ENCODE assay signal across 8 cellular contexts in genomic region chr3:143135150-143135549, GRCh38. TPM values are rescaled to one million over a fixed set of nuclear protein-coding genes. Genes with fewer than 3 reads are reported as not detected.
DNase-seq lines count a peak whose midpoint lies in the region; ATAC-seq and TF ChIP-seq lines count a peak whose summit lies in the region.

No MANE protein-coding gene starts in this region.

- H3K36me3 Mint-ChIP-seq in naive thymus-derived CD4-positive, alpha-beta T cell: peaks cover 0 to 18% (median 0%) of the 10 kb centered on the region in 5 donors
- no peaks in the 10 kb centered on the region for H3K36me3 Mint-ChIP-seq in stimulated activated effector memory CD8-positive, alpha-beta T cell treated with anti-CD3 and anti-CD28 coated beads, Interleukin-12 subunit alpha, Interleukin-12 subunit beta, amount 100 ng/mL, for 72 hours
- no peaks in the 10 kb centered on the region for H3K36me3 Mint-ChIP-seq in activated naive CD4-positive, alpha-beta T cell treated with anti-CD3 and anti-CD28 coated beads for 36 hours (ENCODE audit: low read depth)
- H3K36me3 Mint-ChIP-seq in activated T-helper 1 cell treated with anti-CD3 and anti-CD28 coated beads, Interleukin-12 subunit alpha, Interleukin-12 subunit beta, Interleukin-2, Interleukin-4 antibody, amounts not matched to agents 30 ng/mL and 10 ng/mL and 1 ng/mL, durations not matched to agents 14 hours and 24 hours and 36 hours (ENCODE audit: low read depth): peaks cover 3% of the 10 kb centered on the region

- CTCF ChIA-PET in naive thymus-derived CD4-positive, alpha-beta T cell (lab: Charles Lee): no interaction called here
- CTCF ChIA-PET in activated naive CD4-positive, alpha-beta T cell treated with anti-CD3 and anti-CD28 coated beads for 36 hours (lab: Charles Lee): interaction anchor here (0.6 to 2.9 kb wide), 6 partner anchors 10 to 43 kb away, joined by 3 to 11 read pairs (median 4); partner anchors contain the start of gene CHST2

- peaks cover 0 to 3% (median 0%) of the 10 kb centered on the region in 11 donors for H3K9me3 Mint-ChIP-seq in naive thymus-derived CD4-positive, alpha-beta T cell
- no peaks in the 10 kb centered on the region for H3K9me3 Mint-ChIP-seq in stimulated activated effector memory CD8-positive, alpha-beta T cell treated with anti-CD3 and anti-CD28 coated beads, Interleukin-12 subunit alpha, Interleukin-12 subunit beta, amount 100 ng/mL, for 72 hours
- H3K9me3 Mint-ChIP-seq in activated naive CD4-positive, alpha-beta T cell treated with anti-CD3 and anti-CD28 coated beads for 36 hours: no peaks in the 10 kb centered on the region
- H3K9me3 Mint-ChIP-seq in activated T-helper 1 cell treated with anti-CD3 and anti-CD28 coated beads, Interleukin-12 subunit alpha, Interleukin-12 subunit beta, Interleukin-2, Interleukin-4 antibody, amounts not matched to agents 30 ng/mL and 10 ng/mL and 1 ng/mL, durations not matched to agents 14 hours and 24 hours and 36 hours: no peaks in the 10 kb centered on the region

- peak; percentile 13 for TF ChIP-seq CTCF in cardiac fibroblast (IDR thresholded peaks at IDR 0.05; ENCODE audit: low read depth, low read length)

- peak; percentile 87 for ATAC-seq in naive thymus-derived CD4-positive, alpha-beta T cell
- ATAC-seq in stimulated activated effector memory CD8-positive, alpha-beta T cell treated with anti-CD3 and anti-CD28 coated beads, Interleukin-12 subunit alpha, Interleukin-12 subunit beta, amount 100 ng/mL, for 72 hours: no peak

- no peaks in the 10 kb centered on the region for H3K9me3 ChIP-seq in naive thymus-derived CD4-positive, alpha-beta T cell (ENCODE audit: control insufficient read depth in 2 of 3, low read length in 3 of 3)

- peak; percentile 94 for DNase-seq in GM03348 (ENCODE audit: low spot score)
- DNase-seq in NCI-H526 (lab: John Stamatoyannopoulos, UW): peak; percentile 67 to 72
- DNase-seq in cardiac fibroblast (ENCODE audit: low read depth in 2 of 2): peak; percentile 94 to 96
- no peak for DNase-seq in naive thymus-derived CD4-positive, alpha-beta T cell
- DNase-seq in activated CD4-positive, alpha-beta T cell treated with anti-CD3 and anti-CD28 coated beads, Interleukin-2, amount 50 U/mL, for 1 hour: no peak
- DNase-seq in stimulated activated effector memory CD8-positive, alpha-beta T cell treated with anti-CD3 and anti-CD28 coated beads, Interleukin-12 subunit alpha, Interleukin-12 subunit beta, amount 100 ng/mL, for 72 hours (ENCODE audit: low spot score in 2 of 2): no peak
- no peak for DNase-seq in activated naive CD4-positive, alpha-beta T cell treated with anti-CD3 and anti-CD28 coated beads for 36 hours
- no peak for DNase-seq in activated T-helper 1 cell treated with anti-CD3 and anti-CD28 coated beads, Interleukin-12 subunit alpha, Interleukin-12 subunit beta, Interleukin-2, Interleukin-4 antibody, amounts not matched to agents 30 ng/mL and 10 ng/mL and 1 ng/mL, durations not matched to agents 14 hours and 24 hours and 36 hours (ENCODE audit: low spot score)

- intact Hi-C loops in naive thymus-derived CD4-positive, alpha-beta T cell (cut with micrococcal nuclease): no loop called here
- intact Hi-C loops in activated naive CD4-positive, alpha-beta T cell treated with anti-CD3 and anti-CD28 coated beads for 36 hours (cut with micrococcal nuclease): no loop called here
- intact Hi-C loops in activated T-helper 1 cell treated with anti-CD3 and anti-CD28 coated beads, Interleukin-12 subunit alpha, Interleukin-12 subunit beta, Interleukin-2, Interleukin-4 antibody, amounts not matched to agents 30 ng/mL and 10 ng/mL and 1 ng/mL, durations not matched to agents 14 hours and 24 hours and 36 hours (cut with micrococcal nuclease): no loop called here

- H3K27ac Mint-ChIP-seq in naive thymus-derived CD4-positive, alpha-beta T cell: no peak overlapping the region
- H3K27ac Mint-ChIP-seq in stimulated activated effector memory CD8-positive, alpha-beta T cell treated with anti-CD3 and anti-CD28 coated beads, Interleukin-12 subunit alpha, Interleukin-12 subunit beta, amount 100 ng/mL, for 72 hours: no peak overlapping the region
- no peak overlapping the region for H3K27ac Mint-ChIP-seq in activated naive CD4-positive, alpha-beta T cell treated with anti-CD3 and anti-CD28 coated beads for 36 hours
- H3K27ac Mint-ChIP-seq in activated T-helper 1 cell treated with anti-CD3 and anti-CD28 coated beads, Interleukin-12 subunit alpha, Interleukin-12 subunit beta, Interleukin-2, Interleukin-4 antibody, amounts not matched to agents 30 ng/mL and 10 ng/mL and 1 ng/mL, durations not matched to agents 14 hours and 24 hours and 36 hours: no peak overlapping the region

- H3K4me1 Mint-ChIP-seq in naive thymus-derived CD4-positive, alpha-beta T cell: peaks cover 0 to 29% (median 21%) of the 10 kb centered on the region in 7 donors
- no peaks in the 10 kb centered on the region for H3K4me1 Mint-ChIP-seq in stimulated activated effector memory CD8-positive, alpha-beta T cell treated with anti-CD3 and anti-CD28 coated beads, Interleukin-12 subunit alpha, Interleukin-12 subunit beta, amount 100 ng/mL, for 72 hours
- H3K4me1 Mint-ChIP-seq in activated naive CD4-positive, alpha-beta T cell treated with anti-CD3 and anti-CD28 coated beads for 36 hours (ENCODE audit: low read depth): peaks cover 13% of the 10 kb centered on the region
- H3K4me1 Mint-ChIP-seq in activated T-helper 1 cell treated with anti-CD3 and anti-CD28 coated beads, Interleukin-12 subunit alpha, Interleukin-12 subunit beta, Interleukin-2, Interleukin-4 antibody, amounts not matched to agents 30 ng/mL and 10 ng/mL and 1 ng/mL, durations not matched to agents 14 hours and 24 hours and 36 hours (ENCODE audit: low read depth): no peaks in the 10 kb centered on the region

- peaks cover 0 to 2% (median 0%) of the 10 kb centered on the region in 5 donors for H3K27me3 Mint-ChIP-seq in naive thymus-derived CD4-positive, alpha-beta T cell
- no peaks in the 10 kb centered on the region for H3K27me3 Mint-ChIP-seq in activated naive CD4-positive, alpha-beta T cell treated with anti-CD3 and anti-CD28 coated beads for 36 hours (ENCODE audit: low read depth)
- peaks cover 2% of the 10 kb centered on the region for H3K27me3 Mint-ChIP-seq in activated T-helper 1 cell treated with anti-CD3 and anti-CD28 coated beads, Interleukin-12 subunit alpha, Interleukin-12 subunit beta, Interleukin-2, Interleukin-4 antibody, amounts not matched to agents 30 ng/mL and 10 ng/mL and 1 ng/mL, durations not matched to agents 14 hours and 24 hours and 36 hours (ENCODE audit: insufficient read depth)

- H3K4me1 ChIP-seq in naive thymus-derived CD4-positive, alpha-beta T cell (ENCODE audit: control insufficient read depth in 2 of 2, insufficient read depth in 2 of 2, low read length in 2 of 2): no peaks in the 10 kb centered on the region

- no peaks in the 10 kb centered on the region for H3K36me3 ChIP-seq in naive thymus-derived CD4-positive, alpha-beta T cell (ENCODE audit: control insufficient read depth in 2 of 3, insufficient read depth in 3 of 3, low read length in 3 of 3)

- no peak overlapping the region for H3K4me3 Mint-ChIP-seq in naive thymus-derived CD4-positive, alpha-beta T cell
- H3K4me3 Mint-ChIP-seq in stimulated activated effector memory CD8-positive, alpha-beta T cell treated with anti-CD3 and anti-CD28 coated beads, Interleukin-12 subunit alpha, Interleukin-12 subunit beta, amount 100 ng/mL, for 72 hours: no peak overlapping the region
- H3K4me3 Mint-ChIP-seq in activated naive CD4-positive, alpha-beta T cell treated with anti-CD3 and anti-CD28 coated beads for 36 hours: no peak overlapping the region
- no peak overlapping the region for H3K4me3 Mint-ChIP-seq in activated T-helper 1 cell treated with anti-CD3 and anti-CD28 coated beads, Interleukin-12 subunit alpha, Interleukin-12 subunit beta, Interleukin-2, Interleukin-4 antibody, amounts not matched to agents 30 ng/mL and 10 ng/mL and 1 ng/mL, durations not matched to agents 14 hours and 24 hours and 36 hours

- POLR2A ChIA-PET in naive thymus-derived CD4-positive, alpha-beta T cell (lab: Charles Lee): interaction anchor here (0.7 kb wide), 1 partner anchor 14 kb away, joined by 3 read pairs; no protein-coding TSS in a partner anchor

- H3K27ac ChIP-seq in naive thymus-derived CD4-positive, alpha-beta T cell (ENCODE audit: low read depth, low read length): no peak overlapping the region

- no peak overlapping the region for H3K4me3 ChIP-seq in cardiac fibroblast (replicated peaks in 1 of 2; ENCODE audit: low read depth in 2 of 2, low read length in 2 of 2)
- H3K4me3 ChIP-seq in naive thymus-derived CD4-positive, alpha-beta T cell (ENCODE audit: low read length): no peak overlapping the region

- no peaks in the 10 kb centered on the region for H3K27me3 ChIP-seq in naive thymus-derived CD4-positive, alpha-beta T cell (ENCODE audit: control insufficient read depth in 2 of 2, insufficient read depth in 2 of 2, low read length in 2 of 2)

RNA-seq across cellular contexts. Expression of gene CHST2, which starts 15.6 kb away (rescaled TPM):
- 10 to 100 TPM in 1 of 5 experiments, 1 to 10 TPM in 4; 3.4 to 12.3 (median 4.5) TPM for total RNA-seq in naive thymus-derived CD4-positive, alpha-beta T cell
- 10 to 100 TPM in 1 of 2 donors, 1 to 10 TPM in 1; 6.6 to 11.5 TPM for polyA plus RNA-seq in naive thymus-derived CD4-positive, alpha-beta T cell
- 1 to 10 TPM; 4.2 to 4.4 TPM for total RNA-seq in activated naive CD4-positive, alpha-beta T cell treated with anti-CD3 and anti-CD28 coated beads for 36 hours
- 11.3 and 11.4 TPM in 2 replicates for total RNA-seq in activated T-helper 1 cell treated with anti-CD3 and anti-CD28 coated beads, Interleukin-12 subunit alpha, Interleukin-12 subunit beta, Interleukin-2, Interleukin-4 antibody, amounts not matched to agents 30 ng/mL and 10 ng/mL and 1 ng/mL, durations not matched to agents 14 hours and 24 hours and 36 hours

Comparison
In these comparisons a context has a peak if more than half of its experiments do, and no peak if none do; other contexts are left out.
1. DNase-seq: peak in GM03348 (single experiment), NCI-H526 (2 of 2) and cardiac fibroblast (2 of 2); none in naive thymus-derived CD4-positive, alpha-beta T cell (0 of 9), activated CD4-positive, alpha-beta T cell treated with anti-CD3 and anti-CD28 coated beads, Interleukin-2, amount 50 U/mL, for 1 hour (single experiment), stimulated activated effector memory CD8-positive, alpha-beta T cell treated with anti-CD3 and anti-CD28 coated beads, Interleukin-12 subunit alpha, Interleukin-12 subunit beta, amount 100 ng/mL, for 72 hours (0 of 2), activated naive CD4-positive, alpha-beta T cell treated with anti-CD3 and anti-CD28 coated beads for 36 hours (single experiment) and activated T-helper 1 cell treated with anti-CD3 and anti-CD28 coated beads, Interleukin-12 subunit alpha, Interleukin-12 subunit beta, Interleukin-2, Interleukin-4 antibody, amounts not matched to agents 30 ng/mL and 10 ng/mL and 1 ng/mL, durations not matched to agents 14 hours and 24 hours and 36 hours (single experiment).